In genomic region chr12:21509768-21510167, GRCh38 we compare ENCODE assay signal across 11 cellular contexts. TPM values are rescaled to one million over a fixed set of nuclear protein-coding genes. Genes with fewer than 3 reads are reported as not detected.
DNase-seq lines count a peak whose midpoint lies in the region; ATAC-seq and TF ChIP-seq lines count a peak whose summit lies in the region.
"Had no signal": no experiment of that assay in that cellular context is flagged by ENCODE, and none has a peak within 500 bp of the region (broad histone marks: within the 10 kb centered on the region; RNA-seq: fewer than 3 reads in every experiment).

No MANE protein-coding gene starts in this region.

- no peak for DNase-seq in activated naive CD8-positive, alpha-beta T cell treated with anti-CD3 and anti-CD28 coated beads, Interleukin-2, amount 50 U/mL, for 24 hours
- DNase-seq in NCI-H774 (lab: John Stamatoyannopoulos, UW) (no peak), Calu3 (no peak), ecto neural progenitor cell (ENCODE audit: low spot score) (no peak), LoVo (ENCODE audit: low spot score) (no peak)
- DNase-seq: activated CD8-positive, alpha-beta memory T cell treated with anti-CD3 and anti-CD28 coated beads, Interleukin-2, amount 50 U/mL, for 4 hours; endodermal cell; kidney had no signal

- CTCF ChIA-PET in Calu3 (lab: Charles Lee): no interaction called here

- ATAC-seq in GM18520 (IDR thresholded peaks at IDR 0.05; ENCODE audit: unreplicated experiment) (peak; percentile 97), GM21423 (IDR thresholded peaks at IDR 0.05; ENCODE audit: unreplicated experiment) (peak; percentile 98), HG03175 (IDR thresholded peaks at IDR 0.05; ENCODE audit: unreplicated experiment) (peak; percentile 95)
- ATAC-seq in activated naive CD8-positive, alpha-beta T cell treated with anti-CD3 and anti-CD28 coated beads, Interleukin-2, amount 50 U/mL, for 24 hours: peak; percentile 66

- intact Hi-C loops in Calu3 (cut with micrococcal nuclease; ENCODE audit: unreplicated experiment): loop anchor here (10.0 kb wide), 1 partner anchor 175 kb away; no protein-coding TSS in a partner anchor

- H3K36me3 Mint-ChIP-seq in activated naive CD8-positive, alpha-beta T cell treated with anti-CD3 and anti-CD28 coated beads, Interleukin-2, amount 50 U/mL, for 24 hours (ENCODE audit: low read depth): peaks cover 46% of the 10 kb centered on the region
- no peaks in the 10 kb centered on the region for H3K36me3 Mint-ChIP-seq in Calu3 (ENCODE audit: insufficient read depth, unreplicated experiment)

- BruUV-seq in Calu3 (replicated peaks; lab: Mats Ljungman, UMichigan): no TSS peak

- H3K27me3 Mint-ChIP-seq in activated naive CD8-positive, alpha-beta T cell treated with anti-CD3 and anti-CD28 coated beads, Interleukin-2, amount 50 U/mL, for 24 hours: no peaks in the 10 kb centered on the region
- H3K27me3 Mint-ChIP-seq in Calu3 (ENCODE audit: unreplicated experiment): no peaks in the 10 kb centered on the region

- H3K9me3 Mint-ChIP-seq in activated naive CD8-positive, alpha-beta T cell treated with anti-CD3 and anti-CD28 coated beads, Interleukin-2, amount 50 U/mL, for 24 hours: no peaks in the 10 kb centered on the region
- H3K9me3 Mint-ChIP-seq in Calu3 (ENCODE audit: low read depth, unreplicated experiment): no peaks in the 10 kb centered on the region
- H3K9me3 Mint-ChIP-seq: endodermal cell had no signal

- H3K27ac Mint-ChIP-seq in activated naive CD8-positive, alpha-beta T cell treated with anti-CD3 and anti-CD28 coated beads, Interleukin-2, amount 50 U/mL, for 24 hours: peak overlapping the region; percentile 61
- H3K27ac Mint-ChIP-seq in Calu3 (ENCODE audit: unreplicated experiment): no peak overlapping the region
- H3K27ac Mint-ChIP-seq: endodermal cell had no signal

- peaks cover 31% of the 10 kb centered on the region for H3K4me1 Mint-ChIP-seq in activated naive CD8-positive, alpha-beta T cell treated with anti-CD3 and anti-CD28 coated beads, Interleukin-2, amount 50 U/mL, for 24 hours
- no peaks in the 10 kb centered on the region for H3K4me1 Mint-ChIP-seq in Calu3 (ENCODE audit: low read depth, unreplicated experiment)
- H3K4me1 Mint-ChIP-seq: endodermal cell had no signal

- no peak for TF ChIP-seq CTCF in Calu3 (IDR thresholded peaks at IDR 0.05; ENCODE audit: unreplicated experiment)

- H3K4me3 Mint-ChIP-seq in activated naive CD8-positive, alpha-beta T cell treated with anti-CD3 and anti-CD28 coated beads, Interleukin-2, amount 50 U/mL, for 24 hours: peak overlapping the region; percentile 7
- H3K4me3 Mint-ChIP-seq in Calu3 (ENCODE audit: low read depth, unreplicated experiment): no peak overlapping the region
- H3K4me3 Mint-ChIP-seq: endodermal cell had no signal

RNA-seq across cellular contexts. Expression of gene GOLT1B, which starts 8.2 kb away (rescaled TPM):
- total RNA-seq in Calu3 (2022): 30.7 and 37.1 TPM in 2 replicates

RNA-seq across cellular contexts. Expression of gene RECQL, which starts 8.3 kb away (rescaled TPM):
- total RNA-seq in Calu3 (2022): 28.0 and 32.1 TPM in 2 replicates

RNA-seq across cellular contexts. Expression of gene SPX, which starts 16.3 kb away (rescaled TPM):
- 0.20 TPM in 1 of 2 replicates, not detected in the other for total RNA-seq in Calu3 (2022)
